Comparison of ENCODE assay signal across 25 cellular contexts in the genomic region with DNA sequence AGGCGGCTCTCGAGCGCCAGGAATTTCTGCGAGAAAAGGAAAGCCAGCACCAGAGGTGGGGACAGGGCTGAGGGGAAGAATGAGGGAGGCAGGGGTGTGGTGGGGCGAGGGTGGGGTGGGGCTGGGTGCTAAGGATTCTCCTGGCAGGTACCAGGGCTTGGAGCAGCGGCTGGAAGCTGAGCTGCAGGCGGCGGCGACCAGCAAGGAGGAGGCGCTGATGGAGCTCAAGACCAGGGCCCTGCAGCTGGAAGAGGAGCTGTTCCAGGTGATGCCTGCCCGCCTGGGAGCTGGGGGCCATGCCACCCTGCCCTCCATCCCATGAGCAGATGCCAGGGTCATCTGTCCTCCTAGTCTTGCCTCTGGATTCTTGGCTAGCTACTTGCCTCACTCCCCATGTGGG. TPM values are rescaled to one million over a fixed set of nuclear protein-coding genes. Genes with fewer than 3 reads are reported as not detected.
DNase-seq lines count a peak whose midpoint lies in the region; ATAC-seq, FAIRE-seq and TF ChIP-seq lines count a peak whose summit lies in the region.
"Had no signal": no experiment of that assay in that cellular context is flagged by ENCODE, and none has a peak within 500 bp of the region (broad histone marks: within the 10 kb centered on the region; RNA-seq: fewer than 3 reads in every experiment).

No MANE protein-coding gene starts in this region.

- H3K36me3 ChIP-seq in SK-N-SH (replicated peaks in 1 of 2; ENCODE audit: control insufficient read depth in 1 of 2, insufficient read depth in 2 of 2, low read length in 1 of 2) = no peaks in the 10 kb centered on the region
- no peaks in the 10 kb centered on the region for H3K36me3 ChIP-seq in HEK293 (ENCODE audit: control insufficient read depth in 2 of 2, insufficient read depth in 1 of 2, low read length in 2 of 2)
- H3K36me3 ChIP-seq: BE2C, HAP-1 had no signal

- peaks cover 26% of the 10 kb centered on the region for H3K4me1 Mint-ChIP-seq in stimulated activated memory B cell treated with anti-CD40 and anti-IgM and Interleukin-4, amounts not matched to agents 10 μg/mL and 1 μg/mL and 100 μg/mL, for 72 hours

- H3K79me2 ChIP-seq in SK-N-SH (ENCODE audit: insufficient read depth) = no peaks in the 10 kb centered on the region

- DNase-seq in SK-N-SH (no peak), islet precursor cell (peak; percentile 47), GM19239 (ENCODE audit: insufficient read length, low spot score) (no peak), NCI-H146 treated with DMSO at 0.1 percent for 48 hours (lab: John Stamatoyannopoulos, UW; ENCODE audit: unreplicated experiment) (no peak), GM20000 (ENCODE audit: low spot score) (no peak)
- DNase-seq: ACHN; AML-193; CD4-positive, CD25-positive, alpha-beta regulatory T cell; CD8-positive, alpha-beta T cell; DMS 273 treated with DMSO at 0.1 percent for 48 hours; DMS79; EL; GF-D8 had no signal

- H3K9me2 ChIP-seq in SK-N-SH = no peaks in the 10 kb centered on the region

- no peak for TF ChIP-seq EP300 in SK-N-SH (IDR thresholded peaks at IDR 0.05; ENCODE audit: borderline replicate concordance in 1 of 2, low read depth in 1 of 2, low read length in 1 of 2)

- H3K27ac Mint-ChIP-seq in stimulated activated memory B cell treated with anti-CD40 and anti-IgM and Interleukin-4, amounts not matched to agents 10 μg/mL and 1 μg/mL and 100 μg/mL, for 72 hours = peak overlapping the region; percentile 20
- H3K27ac Mint-ChIP-seq: CD4-positive, CD25-positive, alpha-beta regulatory T cell; CD8-positive, alpha-beta T cell; GM23338 had no signal

- no peaks in the 10 kb centered on the region for H3F3A ChIP-seq in SK-N-SH (replicated peaks; ENCODE audit: insufficient read depth)

- no peaks in the 10 kb centered on the region for H4K20me1 ChIP-seq in SK-N-SH (ENCODE audit: insufficient read depth)

- no peak overlapping the region for H2AFZ ChIP-seq in SK-N-SH (ENCODE audit: low read depth)
- H2AFZ ChIP-seq: GM23338 had no signal

- no peak for TF ChIP-seq CTCF in SK-N-SH (IDR thresholded peaks at IDR 0.05)
- TF ChIP-seq CTCF in HEK293 (tag by site-specific recombination; IDR thresholded peaks at IDR 0.05) = no peak
- TF ChIP-seq CTCF in GM20000 (IDR thresholded peaks at IDR 0.05; ENCODE audit: extremely low read depth, missing control alignments) = no peak

- no peak for ATAC-seq in SK-N-SH treated with all-trans-retinoic acid at 6 μM for 48 hours
- no peak for ATAC-seq in stimulated activated memory B cell treated with anti-CD40 and anti-IgM and Interleukin-4, amounts not matched to agents 10 μg/mL and 1 μg/mL and 100 μg/mL, for 72 hours
- ATAC-seq: A549; CD8-positive, alpha-beta T cell; GM23338 had no signal

- no peak overlapping the region for H3K4me3 Mint-ChIP-seq in stimulated activated memory B cell treated with anti-CD40 and anti-IgM and Interleukin-4, amounts not matched to agents 10 μg/mL and 1 μg/mL and 100 μg/mL, for 72 hours
- H3K4me3 Mint-ChIP-seq: CD4-positive, CD25-positive, alpha-beta regulatory T cell; CD8-positive, alpha-beta T cell; GM23338 had no signal

- CTCF ChIA-PET in SK-N-SH (lab: Yijun Ruan, JAX) = interaction anchor here (0.7 to 1.7 kb wide), 4 partner anchors 18 to 204 kb away, joined by 3 to 5 read pairs (median 4); no protein-coding TSS in a partner anchor
- CTCF ChIA-PET in HEK293 (lab: Yijun Ruan, JAX) = interaction anchor here (0.6 to 1.3 kb wide), 3 partner anchors 14 to 78 kb away, joined by 3 to 4 read pairs (median 3); no protein-coding TSS in a partner anchor

- H3K27ac ChIP-seq in SK-N-SH (ENCODE audit: low read depth in 2 of 2, low read length in 1 of 2) = no peak overlapping the region
- H3K27ac ChIP-seq in HEK293 (ENCODE audit: extremely low read depth, low read depth, low read length) = no peak overlapping the region
- H3K27ac ChIP-seq: 22Rv1, C4-2B had no signal

- POLR2A ChIA-PET in SK-N-SH (lab: Yijun Ruan, JAX) (no interaction called here), HEK293 (lab: Yijun Ruan, JAX) (interaction anchor here (1.3 to 2.7 kb wide), 2 partner anchors 32 to 78 kb away, joined by 3 to 10 read pairs; a partner anchor contains a TSS)

- H3K9ac ChIP-seq in SK-N-SH = no peak overlapping the region

- FAIRE-seq in GM19239 (lab: Jason Lieb, UNC) = no peak
- FAIRE-seq: A549, D721Med, GM12891, GM18507 had no signal

- no peak overlapping the region for H3K4me2 ChIP-seq in SK-N-SH
- H3K4me2 ChIP-seq: A549, GM23338 had no signal

- H3K4me3 ChIP-seq in SK-N-SH (ENCODE audit: low read depth in 2 of 2, low read length in 1 of 2) = no peak overlapping the region
- no peak overlapping the region for H3K4me3 ChIP-seq in HEK293 (ENCODE audit: low read depth, low read length)
- H3K4me3 ChIP-seq: A549, GM23338, HAP-1 had no signal

- H3K4me1 ChIP-seq in SK-N-SH (ENCODE audit: control insufficient read depth in 1 of 2, insufficient read depth in 2 of 2, low read depth in 1 of 2, low read length in 1 of 2) (no peaks in the 10 kb centered on the region; a peak in 1 of 4 replicates), HEK293 (ENCODE audit: control insufficient read depth, insufficient read depth, low read length) (no peaks in the 10 kb centered on the region)
- H3K4me1 ChIP-seq: BE2C, HAP-1 had no signal

- H3K9me3 ChIP-seq in SK-N-SH = no peaks in the 10 kb centered on the region
- no peaks in the 10 kb centered on the region for H3K9me3 ChIP-seq in HEK293 (ENCODE audit: control insufficient read depth, insufficient read depth, low read depth, low read length)
- H3K9me3 ChIP-seq: A549, BE2C, HAP-1 had no signal

- H3K27me3 ChIP-seq in SK-N-SH (ENCODE audit: insufficient read depth) = no peaks in the 10 kb centered on the region
- H3K27me3 ChIP-seq: BE2C had no signal

- 89% methylated on average over 10 of the region's 11 CpGs for WGBS in SK-N-SH (ENCODE audit: low lambda C conversion rate)

- peaks cover 56% of the 10 kb centered on the region for H3K36me3 Mint-ChIP-seq in stimulated activated memory B cell treated with anti-CD40 and anti-IgM and Interleukin-4, amounts not matched to agents 10 μg/mL and 1 μg/mL and 100 μg/mL, for 72 hours

- TF ChIP-seq RAD21 in SK-N-SH (IDR thresholded peaks at IDR 0.05; ENCODE audit: low read length) = no peak

- no peaks in the 10 kb centered on the region for H3K27me3 Mint-ChIP-seq in stimulated activated memory B cell treated with anti-CD40 and anti-IgM and Interleukin-4, amounts not matched to agents 10 μg/mL and 1 μg/mL and 100 μg/mL, for 72 hours
- H3K27me3 Mint-ChIP-seq: CD4-positive, CD25-positive, alpha-beta regulatory T cell had no signal

- H3K9me3 Mint-ChIP-seq in stimulated activated memory B cell treated with anti-CD40 and anti-IgM and Interleukin-4, amounts not matched to agents 10 μg/mL and 1 μg/mL and 100 μg/mL, for 72 hours = no peaks in the 10 kb centered on the region
- H3K9me3 Mint-ChIP-seq: CD4-positive, CD25-positive, alpha-beta regulatory T cell; CD8-positive, alpha-beta T cell; GM23338 had no signal

TF ChIP-seq in SK-N-SH treated with all-trans-retinoic acid at 6 μM for 48 hours, 23 proteins besides CTCF, POLR2A, EP300 and RAD21:
- no peak for TF ChIP-seq CSDC2 (CRISPR knock-in tag; IDR thresholded peaks at IDR 0.05)
- no peak for TF ChIP-seq ZFP30 (CRISPR knock-in tag; IDR thresholded peaks at IDR 0.05)
- 0 out of 2 replicates have a peak, but pooled peaks have one; percentile 58 for TF ChIP-seq ZFP3 (CRISPR knock-in tag; IDR thresholded peaks at IDR 0.05)

TF ChIP-seq in SK-N-SH, 30 proteins besides CTCF, POLR2A, EP300 and RAD21 (continues in another document):
- TF ChIP-seq, protein P1, sequence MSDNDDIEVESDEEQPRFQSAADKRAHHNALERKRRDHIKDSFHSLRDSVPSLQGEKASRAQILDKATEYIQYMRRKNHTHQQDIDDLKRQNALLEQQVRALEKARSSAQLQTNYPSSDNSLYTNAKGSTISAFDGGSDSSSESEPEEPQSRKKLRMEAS (IDR thresholded peaks at IDR 0.05; ENCODE audit: low read depth) = no peak
- TF ChIP-seq, protein P2, sequence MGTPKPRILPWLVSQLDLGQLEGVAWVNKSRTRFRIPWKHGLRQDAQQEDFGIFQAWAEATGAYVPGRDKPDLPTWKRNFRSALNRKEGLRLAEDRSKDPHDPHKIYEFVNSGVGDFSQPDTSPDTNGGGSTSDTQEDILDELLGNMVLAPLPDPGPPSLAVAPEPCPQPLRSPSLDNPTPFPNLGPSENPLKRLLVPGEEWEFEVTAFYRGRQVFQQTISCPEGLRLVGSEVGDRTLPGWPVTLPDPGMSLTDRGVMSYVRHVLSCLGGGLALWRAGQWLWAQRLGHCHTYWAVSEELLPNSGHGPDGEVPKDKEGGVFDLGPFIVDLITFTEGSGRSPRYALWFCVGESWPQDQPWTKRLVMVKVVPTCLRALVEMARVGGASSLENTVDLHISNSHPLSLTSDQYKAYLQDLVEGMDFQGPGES (IDR thresholded peaks at IDR 0.05; ENCODE audit: low read depth, low read length) = no peak

TF ChIP-seq in HEK293, 187 proteins besides CTCF, POLR2A, EP300 and RAD21 (continues in another document):
- TF ChIP-seq KLF1 (tag by site-specific recombination; IDR thresholded peaks at IDR 0.05) (peak; percentile 64), ZNF473 (tag by site-specific recombination; IDR thresholded peaks at IDR 0.05) (no peak)

RNA-seq across cellular contexts. Expression of a gene that starts 9.4 kb away (rescaled TPM):
- 2.4 and 3.4 TPM in 2 replicates for polyA plus RNA-seq in SK-N-SH (2012; rRNA removed)
- 1.3 and 2.7 TPM in 2 replicates for polyA plus RNA-seq in SK-N-SH (2012; cell fraction: cytosol; rRNA removed)
- 1.5 and 4.3 TPM in 2 replicates for polyA plus RNA-seq in SK-N-SH (2012; cell fraction: nucleus; rRNA removed)

RNA-seq across cellular contexts. Expression of a gene that starts 9.6 kb away (rescaled TPM):
- polyA plus RNA-seq in SK-N-SH (2012; rRNA removed) = 43.4 and 44.7 TPM in 2 replicates
- 15.4 and 27.8 TPM in 2 replicates for polyA plus RNA-seq in SK-N-SH (2012; cell fraction: cytosol; rRNA removed)
- 86.8 and 120 TPM in 2 replicates for polyA plus RNA-seq in SK-N-SH (2012; cell fraction: nucleus; rRNA removed)

RNA-seq across cellular contexts. Expression of a gene that starts 31.5 kb away (rescaled TPM):
- polyA plus RNA-seq in SK-N-SH (2012; rRNA removed) = 875 and 1,000 TPM in 2 replicates
- polyA plus RNA-seq in SK-N-SH (2012; cell fraction: cytosol; rRNA removed) = 911 and 944 TPM in 2 replicates
- polyA plus RNA-seq in SK-N-SH (2012; cell fraction: nucleus; rRNA removed) = 283 and 326 TPM in 2 replicates

RNA-seq across cellular contexts. Expression of a gene that starts 32.0 kb away (rescaled TPM):
- 649 and 699 TPM in 2 replicates for polyA plus RNA-seq in SK-N-SH (2012; rRNA removed)
- polyA plus RNA-seq in SK-N-SH (2012; cell fraction: cytosol; rRNA removed) = 528 and 601 TPM in 2 replicates
- 225 and 384 TPM in 2 replicates for polyA plus RNA-seq in SK-N-SH (2012; cell fraction: nucleus; rRNA removed)

RNA-seq across cellular contexts. Expression of a gene that starts 44.1 kb away (rescaled TPM):
- polyA plus RNA-seq in SK-N-SH (2012; rRNA removed) = 27.8 and 31.7 TPM in 2 replicates
- 24.0 and 31.6 TPM in 2 replicates for polyA plus RNA-seq in SK-N-SH (2012; cell fraction: cytosol; rRNA removed)
- 42.5 and 71.4 TPM in 2 replicates for polyA plus RNA-seq in SK-N-SH (2012; cell fraction: nucleus; rRNA removed)
